16 cellular contexts compared by ENCODE assay signal in genomic region chr4:110663738-110664444, GRCh38. TPM values are rescaled to one million over a fixed set of nuclear protein-coding genes. Genes with fewer than 3 reads are reported as not detected.
DNase-seq lines count a peak whose midpoint lies in the region; ATAC-seq, FAIRE-seq and TF ChIP-seq lines count a peak whose summit lies in the region.
"Had no signal": no experiment of that assay in that cellular context is flagged by ENCODE, and none has a peak within 500 bp of the region (broad histone marks: within the 10 kb centered on the region; RNA-seq: fewer than 3 reads in every experiment).

No MANE protein-coding gene starts in this region.

- no peak overlapping the region for H3K18ac ChIP-seq in neuronal stem cell (ENCODE audit: low read length)

- H3K23ac ChIP-seq in neuronal stem cell (ENCODE audit: low read depth, low read length, poor library complexity), result no peak overlapping the region

- H2BK5ac ChIP-seq in neuronal stem cell (ENCODE audit: low read length), result no peak overlapping the region

- H3K27me3 Mint-ChIP-seq in GM23338 (ENCODE audit: insufficient read depth, low read depth, poor library complexity) (peaks cover 6% of the 10 kb centered on the region), type B pancreatic cell (peaks cover 15% of the 10 kb centered on the region)

- H3K27me3 ChIP-seq in GM23338 (ENCODE audit: insufficient read depth) (no peaks in the 10 kb centered on the region), neuronal stem cell (ENCODE audit: control insufficient read depth in 3 of 3, insufficient read depth in 3 of 3, low read depth in 1 of 3, low read length in 3 of 3) (no peaks in the 10 kb centered on the region)
- H3K27me3 ChIP-seq: body of pancreas had no signal

- H3K4me1 Mint-ChIP-seq in GM23338 (no peaks in the 10 kb centered on the region), type B pancreatic cell (ENCODE audit: unreplicated experiment) (no peaks in the 10 kb centered on the region)
- H3K4me1 Mint-ChIP-seq: activated T-helper 17 cell treated with anti-CD3 and anti-CD28 coated beads, Interleukin-2, amount 50 U/mL, for 72 hours had no signal

- H3K36me3 ChIP-seq in GM23338 (ENCODE audit: insufficient read depth), result no peaks in the 10 kb centered on the region
- no peaks in the 10 kb centered on the region for H3K36me3 ChIP-seq in neuronal stem cell (replicated peaks in 1 of 2; ENCODE audit: control insufficient read depth in 2 of 2, insufficient read depth in 2 of 2, low read length in 2 of 2)

- no peak for TF ChIP-seq CTCF in GM23338 (conservative IDR thresholded peaks at IDR 0.05; ENCODE audit: low read depth in 2 of 2)
- TF ChIP-seq CTCF in foreskin fibroblast (IDR thresholded peaks at IDR 0.05; ENCODE audit: low read depth, low read length), result no peak
- TF ChIP-seq CTCF in type B pancreatic cell (conservative IDR thresholded peaks at IDR 0.05), result no peak

- H3K79me2 ChIP-seq in GM23338 (replicated peaks; ENCODE audit: insufficient read depth), result no peaks in the 10 kb centered on the region

- FAIRE-seq in RCC 7860 (lab: Jason Lieb, UNC), result peak; percentile 73

- WGBS in neuronal stem cell (ENCODE audit: extremely low coverage in 2 of 2, insufficient read length in 2 of 2, insufficient replicate concordance in 1 of 2), 2 donors, result no CpG with 5 or more reads among the region's 2 CpGs

- H4K20me1 ChIP-seq in GM23338 (replicated peaks; ENCODE audit: insufficient read depth), result no peaks in the 10 kb centered on the region

- H3K4me3 Mint-ChIP-seq in GM23338 (no peak overlapping the region), type B pancreatic cell (no peak overlapping the region)
- H3K4me3 Mint-ChIP-seq: activated T-helper 17 cell treated with anti-CD3 and anti-CD28 coated beads, Interleukin-2, amount 50 U/mL, for 72 hours; stimulated activated naive CD8-positive, alpha-beta T cell treated with anti-CD3 and anti-CD28 coated beads, Interleukin-15, Interleukin-2, amounts not matched to agents 100 ng/mL and 50 ng/mL, for 24 hours had no signal

- DNase-seq in GM23338 (ENCODE audit: low spot score) (no peak), RCC 7860 (ENCODE audit: low spot score) (peak; percentile 39), foreskin fibroblast (peak; percentile 18 to 54), type B pancreatic cell (ENCODE audit: extremely low spot score, unreplicated experiment) (no peak), neuronal stem cell (ENCODE audit: low spot score) (no peak), GDM1 (lab: John Stamatoyannopoulos, UW) (no peak)
- DNase-seq: activated CD4-positive, alpha-beta T cell treated with anti-CD3 and anti-CD28 coated beads, Interleukin-2, amount 50 U/mL, for 4 hours; body of pancreas; effector CD8-positive, alpha-beta T cell; NCI-H1436; retina; T1000 had no signal

- no peak overlapping the region for H2AK5ac ChIP-seq in neuronal stem cell (ENCODE audit: low read depth, low read length)

- H3K79me1 ChIP-seq in neuronal stem cell (ENCODE audit: low read depth, low read length), result no peaks in the 10 kb centered on the region

- no peak overlapping the region for H2BK15ac ChIP-seq in neuronal stem cell (ENCODE audit: low read length)

- no peaks in the 10 kb centered on the region for H3F3A ChIP-seq in GM23338 (replicated peaks; ENCODE audit: low read depth)

- H3K4me2 ChIP-seq in GM23338, result no peak overlapping the region
- no peak overlapping the region for H3K4me2 ChIP-seq in neuronal stem cell (ENCODE audit: insufficient read depth, low read length, poor library complexity, severe bottlenecking)

- peak overlapping the region; percentile 47; the same call in 1 of the 2 replicates for H3K27ac Mint-ChIP-seq in GM23338
- peak overlapping the region; percentile 65 for H3K27ac Mint-ChIP-seq in type B pancreatic cell
- H3K27ac Mint-ChIP-seq: activated T-helper 17 cell treated with anti-CD3 and anti-CD28 coated beads, Interleukin-2, amount 50 U/mL, for 72 hours; stimulated activated naive CD8-positive, alpha-beta T cell treated with anti-CD3 and anti-CD28 coated beads, Interleukin-15, Interleukin-2, amounts not matched to agents 100 ng/mL and 50 ng/mL, for 24 hours had no signal

- H3K9me3 Mint-ChIP-seq in GM23338 (peaks cover 1% of the 10 kb centered on the region; the same call in 1 of the 3 replicates), type B pancreatic cell (no peaks in the 10 kb centered on the region)
- H3K9me3 Mint-ChIP-seq: activated T-helper 17 cell treated with anti-CD3 and anti-CD28 coated beads, Interleukin-2, amount 50 U/mL, for 72 hours; stimulated activated naive CD8-positive, alpha-beta T cell treated with anti-CD3 and anti-CD28 coated beads, Interleukin-15, Interleukin-2, amounts not matched to agents 100 ng/mL and 50 ng/mL, for 24 hours had no signal

- no peaks in the 10 kb centered on the region for H3K36me3 Mint-ChIP-seq in GM23338 (ENCODE audit: low read depth)
- H3K36me3 Mint-ChIP-seq in type B pancreatic cell, result no peaks in the 10 kb centered on the region

- H4K8ac ChIP-seq in neuronal stem cell (ENCODE audit: low read depth, low read length), result no peak overlapping the region

- H2BK12ac ChIP-seq in neuronal stem cell (ENCODE audit: low read length), result no peak overlapping the region

- H2BK120ac ChIP-seq in neuronal stem cell (ENCODE audit: low read depth, low read length), result no peak overlapping the region

- H3K4me1 ChIP-seq in GM23338 (ENCODE audit: insufficient read depth) (no peaks in the 10 kb centered on the region), neuronal stem cell (ENCODE audit: control insufficient read depth in 2 of 2, insufficient read depth in 1 of 2, low read depth in 1 of 2, low read length in 2 of 2) (peaks cover 0 to 2% of the 10 kb centered on the region in 2 donors)
- H3K4me1 ChIP-seq: body of pancreas had no signal

- no peak overlapping the region for H3K9ac ChIP-seq in neuronal stem cell (ENCODE audit: low read depth, low read length, poor library complexity)

- ATAC-seq in GM23338 (no peak), GM21390 (IDR thresholded peaks at IDR 0.05; ENCODE audit: unreplicated experiment) (no peak)
- ATAC-seq: activated T-helper 17 cell treated with anti-CD3 and anti-CD28 coated beads, Interleukin-2, amount 50 U/mL, for 72 hours; body of pancreas had no signal

- peaks cover 7% of the 10 kb centered on the region; the same call in 1 of the 2 replicates for H3K9me2 ChIP-seq in GM23338 (ENCODE audit: insufficient read depth)

- H3K9me3 ChIP-seq in neuronal stem cell (replicated peaks in 1 of 2; ENCODE audit: control insufficient read depth in 2 of 2, insufficient read depth in 1 of 2, low read depth in 1 of 2, low read length in 2 of 2), result no peaks in the 10 kb centered on the region
- H3K9me3 ChIP-seq: body of pancreas had no signal

- no peak overlapping the region for H3K4ac ChIP-seq in neuronal stem cell (ENCODE audit: low read length)

- H2AFZ ChIP-seq in GM23338, result peak overlapping the region; percentile 77; the same call in 1 of the 2 replicates
- H2AFZ ChIP-seq in neuronal stem cell (ENCODE audit: low read length), result no peak overlapping the region

- H3K14ac ChIP-seq in neuronal stem cell (ENCODE audit: low read length), result no peak overlapping the region

- H3K4me3 ChIP-seq in GM23338 (no peak overlapping the region), foreskin fibroblast (ENCODE audit: low read depth in 1 of 2, low read length in 2 of 2) (no peak overlapping the region), neuronal stem cell (ENCODE audit: low read length in 2 of 2) (no peak overlapping the region)
- H3K4me3 ChIP-seq: body of pancreas had no signal

- H3K27ac ChIP-seq in GM23338 (ENCODE audit: low read depth) (no peak overlapping the region), neuronal stem cell (replicated peaks; ENCODE audit: low read length) (no peak overlapping the region)
- H3K27ac ChIP-seq: body of pancreas had no signal

- no peak overlapping the region for H4K91ac ChIP-seq in neuronal stem cell (ENCODE audit: low read depth, low read length, poor library complexity)

TF ChIP-seq in GM23338, 12 proteins besides CTCF, POLR2A, EP300 and RAD21 (continues in another document):
- TF ChIP-seq JUNB (IDR thresholded peaks at IDR 0.05; ENCODE audit: unreplicated experiment) (no peak), NANOG (IDR thresholded peaks at IDR 0.05; ENCODE audit: borderline replicate concordance) (no peak)
- TF ChIP-seq, protein P1, sequence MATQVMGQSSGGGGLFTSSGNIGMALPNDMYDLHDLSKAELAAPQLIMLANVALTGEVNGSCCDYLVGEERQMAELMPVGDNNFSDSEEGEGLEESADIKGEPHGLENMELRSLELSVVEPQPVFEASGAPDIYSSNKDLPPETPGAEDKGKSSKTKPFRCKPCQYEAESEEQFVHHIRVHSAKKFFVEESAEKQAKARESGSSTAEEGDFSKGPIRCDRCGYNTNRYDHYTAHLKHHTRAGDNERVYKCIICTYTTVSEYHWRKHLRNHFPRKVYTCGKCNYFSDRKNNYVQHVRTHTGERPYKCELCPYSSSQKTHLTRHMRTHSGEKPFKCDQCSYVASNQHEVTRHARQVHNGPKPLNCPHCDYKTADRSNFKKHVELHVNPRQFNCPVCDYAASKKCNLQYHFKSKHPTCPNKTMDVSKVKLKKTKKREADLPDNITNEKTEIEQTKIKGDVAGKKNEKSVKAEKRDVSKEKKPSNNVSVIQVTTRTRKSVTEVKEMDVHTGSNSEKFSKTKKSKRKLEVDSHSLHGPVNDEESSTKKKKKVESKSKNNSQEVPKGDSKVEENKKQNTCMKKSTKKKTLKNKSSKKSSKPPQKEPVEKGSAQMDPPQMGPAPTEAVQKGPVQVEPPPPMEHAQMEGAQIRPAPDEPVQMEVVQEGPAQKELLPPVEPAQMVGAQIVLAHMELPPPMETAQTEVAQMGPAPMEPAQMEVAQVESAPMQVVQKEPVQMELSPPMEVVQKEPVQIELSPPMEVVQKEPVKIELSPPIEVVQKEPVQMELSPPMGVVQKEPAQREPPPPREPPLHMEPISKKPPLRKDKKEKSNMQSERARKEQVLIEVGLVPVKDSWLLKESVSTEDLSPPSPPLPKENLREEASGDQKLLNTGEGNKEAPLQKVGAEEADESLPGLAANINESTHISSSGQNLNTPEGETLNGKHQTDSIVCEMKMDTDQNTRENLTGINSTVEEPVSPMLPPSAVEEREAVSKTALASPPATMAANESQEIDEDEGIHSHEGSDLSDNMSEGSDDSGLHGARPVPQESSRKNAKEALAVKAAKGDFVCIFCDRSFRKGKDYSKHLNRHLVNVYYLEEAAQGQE (IDR thresholded peaks at IDR 0.05; ENCODE audit: unreplicated experiment), result no peak

RNA-seq across cellular contexts. Expression of gene PITX2, which starts 41.0 kb away (rescaled TPM):
- total RNA-seq in GM23338 (2014; rRNA removed; shearing (Covaris generic)), result 0.35 and 0.52 TPM in 2 replicates
- polyA plus RNA-seq in GM23338 (2016; fragmentation: Nextera tagmentation; extraction: Ambion mirVana), result 0.99 and 1.0 TPM in 2 replicates
- total RNA-seq in type B pancreatic cell (ENCODE audit: low replicate concordance), result 4.5 and 13.8 TPM in 2 replicates
- not detected for polyA plus RNA-seq in neuronal stem cell (2013, experiment 1 of 2)
- polyA plus RNA-seq in neuronal stem cell (2013, experiment 2 of 2), result 0.04 TPM
- total RNA-seq: body of pancreas, glomerular endothelial cell had no signal

Comparison
In these comparisons a context has a peak if more than half of its experiments do, and no peak if none do; other contexts are left out.
1. DNase-seq: peak in RCC 7860 (single experiment) and foreskin fibroblast (2 of 2); none in GM23338 (single experiment), type B pancreatic cell (single experiment), neuronal stem cell (single experiment) and GDM1 (single experiment).